ENCODE assay signal across 1 cellular context in the genomic region with DNA sequence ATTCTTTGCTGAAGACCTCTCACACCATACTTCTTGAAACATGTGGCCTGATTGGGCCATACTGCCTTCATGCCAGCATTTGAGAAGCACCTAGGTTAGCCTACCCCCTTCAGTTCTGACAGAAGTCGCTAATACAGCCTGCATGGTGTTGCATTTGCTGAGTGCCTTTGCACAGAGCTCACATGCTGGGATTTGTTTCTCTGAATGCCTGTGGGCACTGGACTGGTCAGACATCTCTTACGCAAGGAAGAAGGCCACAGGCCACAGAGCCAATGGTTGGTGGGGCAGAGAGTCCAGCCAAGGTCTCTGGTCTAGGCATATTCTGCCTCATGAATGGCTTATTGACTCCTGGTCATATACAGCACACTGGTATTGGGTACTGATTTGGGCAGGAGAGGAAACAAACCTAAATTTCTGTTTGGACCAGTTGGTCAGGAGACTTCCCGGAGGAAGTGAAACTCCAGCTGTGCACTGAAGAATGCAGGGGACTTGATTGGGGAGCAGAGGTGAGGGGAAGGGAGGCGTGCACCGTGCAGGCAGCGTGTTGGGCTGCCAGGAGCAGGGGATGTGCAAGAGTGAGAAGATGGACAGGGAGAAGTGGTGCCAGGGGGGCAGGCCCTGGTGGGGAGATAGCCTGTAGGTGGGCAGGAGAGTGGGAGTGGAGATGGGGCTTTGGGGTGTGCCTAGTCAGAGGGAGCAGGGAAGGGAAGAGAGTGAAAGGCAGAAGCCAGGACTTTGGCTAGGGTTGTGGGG.
TF ChIP-seq lines count a peak whose summit lies in the region.

No MANE protein-coding gene starts in this region.

TF ChIP-seq in IMR-90, 13 proteins besides CTCF, POLR2A, EP300 and RAD21:
- 0 out of 2 replicates have a peak, but pooled peaks have one; percentile 32 for TF ChIP-seq CEBPB (IDR thresholded peaks at IDR 0.05; ENCODE audit: low read depth, low read length)
- TF ChIP-seq NFE2L2 (IDR thresholded peaks at IDR 0.05; ENCODE audit: low read depth, low read length): no peak
